In the genomic region with DNA sequence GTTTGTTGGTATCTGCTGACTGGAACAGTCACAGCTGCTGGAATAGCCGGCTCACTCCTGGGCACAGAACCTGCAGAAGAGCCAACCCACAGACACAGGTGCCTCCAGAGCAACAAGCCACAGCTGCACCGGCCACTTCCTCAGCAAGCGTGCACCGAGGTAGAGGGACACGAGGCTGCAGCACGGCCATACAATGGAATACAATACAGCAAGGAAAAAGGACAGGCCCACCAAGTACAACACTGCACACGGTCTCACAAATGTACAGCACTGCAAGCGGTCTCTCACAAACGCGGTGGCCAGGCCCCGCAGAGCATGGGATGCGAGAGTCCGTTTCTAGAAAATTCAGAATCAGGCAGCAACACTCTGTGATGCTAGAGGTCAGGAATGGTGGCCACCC, we compare ENCODE assay signal across 1 cellular context.
A peak's percentile ranks its signal among the peaks of the same experiment; 100 is the strongest.
TF ChIP-seq lines count a peak whose summit lies in the region.

No MANE protein-coding gene starts in this region.

TF ChIP-seq in K562, 482 proteins besides CTCF, POLR2A, EP300 and RAD21:
- no peak for TF ChIP-seq RUNX1 (IDR thresholded peaks at IDR 0.05; ENCODE audit: low read depth)
- peak; percentile 97 for TF ChIP-seq ZNF146 (CRISPR knock-in tag; IDR thresholded peaks at IDR 0.05; ENCODE audit: unreplicated experiment)
- peak; percentile 66; the same call in 1 of the 2 replicates for TF ChIP-seq BCOR (IDR thresholded peaks at IDR 0.05)
TF ChIP-seq in K562: peak in this region for 2.
